Comparison of ENCODE assay signal across 15 cellular contexts in the genomic region with DNA sequence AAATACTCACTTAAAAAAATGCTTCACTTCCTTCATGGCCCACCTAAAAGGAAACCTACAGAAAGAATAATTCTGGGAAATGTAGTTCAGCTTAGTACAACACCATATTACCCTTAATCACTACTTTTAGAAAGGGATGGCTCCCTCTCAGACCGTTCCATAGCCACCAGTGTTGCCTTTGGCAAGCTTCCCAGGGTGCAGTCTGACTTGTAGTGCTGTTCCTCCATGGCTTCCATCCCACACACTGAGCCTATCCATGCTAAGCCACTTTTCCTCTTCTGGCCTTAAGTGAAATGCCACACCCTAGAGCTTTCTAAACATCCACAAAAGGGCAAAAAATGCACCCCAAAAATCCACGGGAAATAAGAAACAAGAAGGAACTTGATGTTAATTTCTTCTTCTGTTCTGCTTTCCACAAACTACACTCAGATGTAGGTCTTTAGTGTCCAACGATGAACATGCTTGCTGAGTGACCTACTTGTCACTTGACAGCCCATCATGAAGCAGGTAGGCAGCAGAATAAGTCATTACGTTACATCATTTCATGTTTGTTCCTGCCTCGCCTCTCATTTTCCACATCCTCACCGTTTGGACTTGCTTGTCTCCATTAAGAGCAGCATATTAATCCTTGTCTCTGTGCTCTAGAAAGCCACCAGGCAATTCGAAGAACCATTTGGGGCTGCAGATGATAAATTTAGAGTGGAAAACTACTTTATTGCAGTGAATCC.
A peak's percentile ranks its signal among the peaks of the same experiment; 100 is the strongest.
DNase-seq lines count a peak whose midpoint lies in the region; ATAC-seq, FAIRE-seq and TF ChIP-seq lines count a peak whose summit lies in the region.
"Had no signal": no experiment of that assay in that cellular context is flagged by ENCODE, and none has a peak within 500 bp of the region (broad histone marks: within the 10 kb centered on the region; RNA-seq: fewer than 3 reads in every experiment).

No MANE protein-coding gene starts in this region.

- H3K4me3 ChIP-seq in H1 (ENCODE audit: extremely low read depth in 1 of 4, insufficient read depth in 2 of 4, low read depth in 3 of 4, low read length in 4 of 4) = no peak overlapping the region
- no peak overlapping the region for H3K4me3 ChIP-seq in esophagus squamous epithelium
- H3K4me3 ChIP-seq: cardiac muscle cell, GM12878 had no signal

- TF ChIP-seq POLR2A in H1 (IDR thresholded peaks at IDR 0.05; ENCODE audit: control extremely low read depth in 1 of 2, low read depth in 2 of 2, low read length in 2 of 2) = no peak
- TF ChIP-seq POLR2A in esophagus squamous epithelium (IDR thresholded peaks at IDR 0.05) = no peak

- no peaks in the 10 kb centered on the region for H3K23me2 ChIP-seq in H1 (ENCODE audit: low read depth, low read length)

- H3K56ac ChIP-seq in H1 (replicated peaks; ENCODE audit: insufficient read length, low read depth, low read length) = no peak overlapping the region

- no peak overlapping the region for H3K14ac ChIP-seq in H1 (ENCODE audit: insufficient read length)

- TF ChIP-seq RAD21 in H1 (IDR thresholded peaks at IDR 0.05 in 1 of 2, conservative IDR thresholded peaks at IDR 0.05 in 1 of 2; ENCODE audit: low read depth in 2 of 2, low read length in 2 of 2) = no peak

- no peaks in the 10 kb centered on the region for H3K79me2 ChIP-seq in H1 (ENCODE audit: control insufficient read depth in 1 of 2, insufficient read depth in 2 of 2, low read length in 2 of 2)

- H3K23ac ChIP-seq in H1 (ENCODE audit: insufficient read length) = no peak overlapping the region

- H4K5ac ChIP-seq in H1 (ENCODE audit: insufficient read length, low read depth, low read length) = no peak overlapping the region

- no peak overlapping the region for H3K4ac ChIP-seq in H1 (replicated peaks; ENCODE audit: insufficient read length, low read depth, low read length)

- no peak overlapping the region for H2BK120ac ChIP-seq in H1 (replicated peaks; ENCODE audit: low read depth, low read length)

- CTCF ChIA-PET in H1 (lab: Charles Lee; ENCODE audit: partially characterized antibody) = interaction anchor here (0.6 kb wide), 1 partner anchor 205 kb away, joined by 3 read pairs; no protein-coding TSS in a partner anchor

- H3K9ac ChIP-seq in H1 (replicated peaks in 1 of 4; ENCODE audit: extremely low read depth in 1 of 4, low read depth in 3 of 4, low read length in 3 of 4) = no peak overlapping the region

- POLR2A ChIA-PET in H1 (lab: Charles Lee; ENCODE audit: partially characterized antibody) = no interaction called here

- H4K91ac ChIP-seq in H1 (replicated peaks; ENCODE audit: insufficient read length, low read length) = no peak overlapping the region

- H3K27me3 ChIP-seq in H1 (replicated peaks in 1 of 4; ENCODE audit: control insufficient read depth in 3 of 4, extremely low read depth in 1 of 4, insufficient read depth in 3 of 4, low read length in 3 of 4) (no peaks in the 10 kb centered on the region), esophagus squamous epithelium (no peaks in the 10 kb centered on the region)
- H3K27me3 ChIP-seq: cardiac muscle cell had no signal

- no peak overlapping the region for H3K27ac ChIP-seq in H1 (ENCODE audit: low read depth, low read length)
- H3K27ac ChIP-seq in esophagus squamous epithelium = no peak overlapping the region
- H3K27ac ChIP-seq: cardiac muscle cell had no signal

- TF ChIP-seq CTCF in H1 (IDR thresholded peaks at IDR 0.05; ENCODE audit: control extremely low read depth in 1 of 3, insufficient read depth in 1 of 3, low read depth in 1 of 3, low read length in 3 of 3) (no peak), esophagus squamous epithelium (IDR thresholded peaks at IDR 0.05) (no peak)

- peak; percentile 75 for DNase-seq in Daoy (ENCODE audit: low read depth)
- peak; percentile 57 for DNase-seq in NCI-H226
- no peak for DNase-seq in H1 (ENCODE audit: low read depth in 1 of 2, low spot score in 2 of 2)
- no peak for DNase-seq in left lobe of liver (ENCODE audit: low spot score)
- no peak for DNase-seq in esophagus squamous epithelium (lab: John Stamatoyannopoulos, UW)
- DNase-seq: activated CD8-positive, alpha-beta memory T cell treated with anti-CD3 and anti-CD28 coated beads, Interleukin-2, amount 50 U/mL, for 48 hours; CD4-positive, alpha-beta T cell; glutamatergic neuron; KG1; small intestine had no signal

- no peak overlapping the region for H2BK5ac ChIP-seq in H1 (ENCODE audit: low read depth, low read length)

- no peaks in the 10 kb centered on the region for H3K79me1 ChIP-seq in H1 (ENCODE audit: low read depth, low read length)

- H3K36me3 ChIP-seq in H1 (ENCODE audit: control insufficient read depth in 2 of 4, insufficient read depth in 4 of 4, low read length in 3 of 4) (no peaks in the 10 kb centered on the region), esophagus squamous epithelium (no peaks in the 10 kb centered on the region)
- H3K36me3 ChIP-seq: cardiac muscle cell had no signal

- H4K8ac ChIP-seq in H1 (ENCODE audit: extremely low read depth, insufficient read depth, low read length) = no peak overlapping the region

- H2BK12ac ChIP-seq in H1 (ENCODE audit: low read depth, low read length) = no peak overlapping the region; the same call in 1 of the 2 replicates

- intact Hi-C loops in esophagus squamous epithelium (cut with DNase I) = no loop called here

- TF ChIP-seq EP300 in H1 (IDR thresholded peaks at IDR 0.05; ENCODE audit: borderline replicate concordance in 1 of 2, low read depth in 2 of 2, low read length in 2 of 2) = no peak

- WGBS in H1 (ENCODE audit: extremely low coverage in 1 of 2, insufficient coverage in 1 of 2, insufficient read length in 1 of 2, insufficient replicate concordance in 2 of 2, low coverage in 1 of 2, low lambda C conversion rate in 2 of 2, missing lambda C conversion rate in 1 of 2), 2 experiments = 94% methylated on average over 7 of the region's 7 CpGs; no CpG with 5 or more reads in 1 of the 2 experiments
- WGBS in esophagus squamous epithelium, 2 donors = 42 to 44% methylated on average over 7 of the region's 7 CpGs

- H2BK15ac ChIP-seq in H1 (ENCODE audit: low read length) = no peak overlapping the region

- H4K20me1 ChIP-seq in H1 (replicated peaks in 1 of 2; ENCODE audit: control insufficient read depth in 1 of 2, insufficient read depth in 2 of 2, low read length in 2 of 2) = no peaks in the 10 kb centered on the region

- H2AFZ ChIP-seq in H1 (ENCODE audit: low read length) = 0 out of 2 replicates have a peak overlapping the region, but pooled peaks have one; percentile 20

- H3K18ac ChIP-seq in H1 (ENCODE audit: extremely low read depth, low read length) = no peak overlapping the region

- ATAC-seq in left lobe of liver (peak; percentile 61), GM21528 (IDR thresholded peaks at IDR 0.05; ENCODE audit: low FRiP score, unreplicated experiment) (no peak), HG03442 (IDR thresholded peaks at IDR 0.05; ENCODE audit: unreplicated experiment) (no peak), GM19455 (IDR thresholded peaks at IDR 0.05; ENCODE audit: unreplicated experiment) (no peak)
- ATAC-seq: GM12878 had no signal

- no peaks in the 10 kb centered on the region for H3K4me1 ChIP-seq in H1 (replicated peaks in 1 of 4; ENCODE audit: control insufficient read depth in 3 of 4, insufficient read depth in 4 of 4, low read length in 3 of 4)
- H3K4me1 ChIP-seq in esophagus squamous epithelium = peaks cover 0 to 5% (median 0%) of the 10 kb centered on the region in 3 donors

- no peak overlapping the region for H3K4me2 ChIP-seq in H1 (ENCODE audit: insufficient read depth in 1 of 2, low read depth in 2 of 2, low read length in 2 of 2)

- FAIRE-seq in H1 (lab: Jason Lieb, UNC) = no peak
- FAIRE-seq: GM12878, small intestine had no signal

- no peaks in the 10 kb centered on the region; a peak in 2 of 4 replicates for H3K9me3 ChIP-seq in H1 (ENCODE audit: insufficient read depth in 2 of 2, low read depth in 1 of 2, low read length in 1 of 2)
- H3K9me3 ChIP-seq in esophagus squamous epithelium = peaks cover 0 to 14% (median 6%) of the 10 kb centered on the region in 3 donors

- no peak overlapping the region for H2AK5ac ChIP-seq in H1 (ENCODE audit: low read depth, low read length)

- no peak overlapping the region for H2BK20ac ChIP-seq in H1 (ENCODE audit: low read length)

TF ChIP-seq in H1, 55 proteins besides CTCF, POLR2A, EP300 and RAD21:
- no peak for TF ChIP-seq SRF (IDR thresholded peaks at IDR 0.05; ENCODE audit: low read depth, low read length)
- TF ChIP-seq RNF2 (IDR thresholded peaks at IDR 0.05; ENCODE audit: borderline replicate concordance, low read depth, low read length, missing control alignments, poor library complexity, severe bottlenecking) = no peak
- TF ChIP-seq CBX8 (IDR thresholded peaks at IDR 0.05; ENCODE audit: borderline replicate concordance, low read depth, low read length) = no peak

Comparison
In these comparisons a context has a peak if more than half of its experiments do, and no peak if none do; other contexts are left out.
1. DNase-seq: peak in Daoy (single experiment) and NCI-H226 (single experiment); none in H1 (0 of 2), left lobe of liver (single experiment) and esophagus squamous epithelium (single experiment).